Comparison of ENCODE assay signal across 9 cellular contexts in the genomic region with DNA sequence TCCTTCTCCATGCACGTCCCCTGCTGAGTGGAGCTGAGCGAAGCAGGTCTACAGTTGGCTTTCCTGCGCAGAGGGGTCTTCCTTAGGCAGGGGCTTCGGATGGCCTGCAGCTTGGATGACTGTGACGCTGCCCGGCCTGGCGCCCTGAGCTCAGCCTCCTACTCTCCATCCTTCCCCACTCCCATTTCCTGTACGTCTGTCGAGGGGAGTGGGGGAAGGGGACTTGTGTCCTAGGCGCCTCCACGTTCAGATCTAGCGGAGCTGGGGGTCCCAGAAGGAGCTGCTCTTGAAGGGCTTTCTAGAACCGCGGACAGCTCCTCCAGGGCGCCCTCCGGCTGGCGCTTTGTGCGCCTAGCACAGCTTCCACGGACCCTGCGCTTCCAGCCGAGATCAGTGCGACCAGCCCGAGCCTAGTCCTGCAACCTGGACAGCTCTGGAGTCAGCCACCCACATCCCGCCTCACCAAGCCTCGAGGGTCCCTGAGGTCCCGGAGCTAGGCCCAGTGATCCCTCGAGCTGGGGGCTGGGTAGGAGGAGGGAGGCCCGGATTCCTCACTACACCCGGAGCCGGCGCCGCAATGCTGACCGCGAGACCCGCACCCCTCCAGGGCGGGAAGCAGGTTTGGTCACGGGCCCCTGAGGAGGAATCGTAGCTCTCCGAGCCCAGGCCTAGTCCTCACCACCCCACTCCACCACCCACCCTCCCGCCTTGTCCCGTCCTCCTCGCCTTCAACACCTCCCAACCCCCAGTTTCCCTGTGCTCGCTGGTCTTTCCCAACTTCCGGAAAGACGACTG. TPM values are rescaled to one million over a fixed set of nuclear protein-coding genes. Genes with fewer than 3 reads are reported as not detected.
DNase-seq lines count a peak whose midpoint lies in the region; ATAC-seq and TF ChIP-seq lines count a peak whose summit lies in the region.
"Had no signal": no experiment of that assay in that cellular context is flagged by ENCODE, and none has a peak within 500 bp of the region (broad histone marks: within the 10 kb centered on the region; RNA-seq: fewer than 3 reads in every experiment).

No MANE protein-coding gene starts in this region.

- no peak for TF ChIP-seq RAD21 in liver (IDR thresholded peaks at IDR 0.05)

- TF ChIP-seq CTCF in liver (IDR thresholded peaks at IDR 0.05; ENCODE audit: low read depth, low read length, missing input control) = no peak

- CTCF ChIA-PET in activated CD4-positive, alpha-beta memory T cell treated with anti-CD3 and anti-CD28 coated beads for 36 hours (lab: Charles Lee) = no interaction called here
- CTCF ChIA-PET in activated CD4-positive, alpha-beta memory T cell treated with anti-CD3 and anti-CD28 coated beads, Interleukin-2, amount 10 ng/mL, durations not matched to agents 7 days and 5 days (lab: Charles Lee) = no interaction called here

- no peaks in the 10 kb centered on the region for H3K36me3 ChIP-seq in liver (ENCODE audit: control insufficient read depth in 4 of 4, insufficient read depth in 3 of 4, low read depth in 1 of 4, low read length in 3 of 4)
- H3K36me3 ChIP-seq: pancreas had no signal

- no peaks in the 10 kb centered on the region for H3K36me3 Mint-ChIP-seq in activated CD4-positive, alpha-beta memory T cell treated with anti-CD3 and anti-CD28 coated beads for 36 hours
- H3K36me3 Mint-ChIP-seq in activated CD4-positive, alpha-beta memory T cell treated with anti-CD3 and anti-CD28 coated beads, Interleukin-2, amount 10 ng/mL, durations not matched to agents 7 days and 5 days (ENCODE audit: low read depth) = no peaks in the 10 kb centered on the region
- H3K36me3 Mint-ChIP-seq in activated T-helper 17 cell treated with anti-CD3 and anti-CD28 coated beads, Interleukin-2, amount 50 U/mL, for 72 hours (ENCODE audit: low read depth) = no peaks in the 10 kb centered on the region

- no peak overlapping the region for H3K9ac ChIP-seq in liver (ENCODE audit: low read depth in 1 of 2, low read length in 2 of 2)

- H3K27me3 ChIP-seq in liver (ENCODE audit: control insufficient read depth in 4 of 4, insufficient read depth in 4 of 4, low read length in 3 of 4) = peaks cover 3 to 9% (median 3%) of the 10 kb centered on the region in 4 donors

- ATAC-seq in activated T-helper 17 cell treated with anti-CD3 and anti-CD28 coated beads, Interleukin-2, amount 50 U/mL, for 72 hours (replicated peaks) = no peak

- peaks cover 49% of the 10 kb centered on the region for H3K27me3 Mint-ChIP-seq in activated CD4-positive, alpha-beta memory T cell treated with anti-CD3 and anti-CD28 coated beads for 36 hours
- peaks cover 68% of the 10 kb centered on the region for H3K27me3 Mint-ChIP-seq in activated CD4-positive, alpha-beta memory T cell treated with anti-CD3 and anti-CD28 coated beads, Interleukin-2, amount 10 ng/mL, durations not matched to agents 7 days and 5 days
- peaks cover 50% of the 10 kb centered on the region for H3K27me3 Mint-ChIP-seq in activated T-helper 17 cell treated with anti-CD3 and anti-CD28 coated beads, Interleukin-2, amount 50 U/mL, for 72 hours

- 7% methylated on average over 45 of the region's 45 CpGs for WGBS in liver

- intact Hi-C loops in activated CD4-positive, alpha-beta memory T cell treated with anti-CD3 and anti-CD28 coated beads for 36 hours (cut with micrococcal nuclease) = no loop called here

- H3K4me3 ChIP-seq in liver (ENCODE audit: low read depth in 1 of 3, low read length in 3 of 3) = peak overlapping the region in 1 of 3 donors; percentile 26

- no peaks in the 10 kb centered on the region for H3K9me3 ChIP-seq in liver (ENCODE audit: control insufficient read depth in 4 of 4, low read length in 3 of 4)
- H3K9me3 ChIP-seq: pancreas had no signal

- no peak for DNase-seq in activated CD4-positive, alpha-beta memory T cell treated with anti-CD3 and anti-CD28 coated beads for 36 hours
- no peak for DNase-seq in activated CD4-positive, alpha-beta memory T cell treated with anti-CD3 and anti-CD28 coated beads, Interleukin-2, amount 10 ng/mL, durations not matched to agents 7 days and 5 days
- peak in 6 of 49 donors; percentile 29 to 63 (median 38) for DNase-seq in substantia nigra (lab: John Stamatoyannopoulos, UW)
- DNase-seq in NCI-H510A treated with DMSO at 0.1 percent for 48 hours (lab: John Stamatoyannopoulos, UW) = no peak
- no peak for DNase-seq in DMS79 treated with DMSO at 0.1 percent for 48 hours (lab: John Stamatoyannopoulos, UW)
- DNase-seq in HPDE6-E6E7 (ENCODE audit: extremely low spot score) = no peak

- no peak overlapping the region for H3K27ac ChIP-seq in liver (ENCODE audit: low read depth in 1 of 2, low read length in 2 of 2)
- peak overlapping the region; percentile 90 for H3K27ac ChIP-seq in substantia nigra (ENCODE audit: low read depth, low read length, poor library complexity, severe bottlenecking)
- H3K27ac ChIP-seq: pancreas had no signal

- peak overlapping the region; percentile 22 for H3K4me3 Mint-ChIP-seq in activated CD4-positive, alpha-beta memory T cell treated with anti-CD3 and anti-CD28 coated beads for 36 hours
- H3K4me3 Mint-ChIP-seq in activated CD4-positive, alpha-beta memory T cell treated with anti-CD3 and anti-CD28 coated beads, Interleukin-2, amount 10 ng/mL, durations not matched to agents 7 days and 5 days = no peak overlapping the region
- H3K4me3 Mint-ChIP-seq in activated T-helper 17 cell treated with anti-CD3 and anti-CD28 coated beads, Interleukin-2, amount 50 U/mL, for 72 hours = peak overlapping the region; percentile 47

- H3K9me3 Mint-ChIP-seq in activated CD4-positive, alpha-beta memory T cell treated with anti-CD3 and anti-CD28 coated beads for 36 hours = no peaks in the 10 kb centered on the region
- no peaks in the 10 kb centered on the region for H3K9me3 Mint-ChIP-seq in activated CD4-positive, alpha-beta memory T cell treated with anti-CD3 and anti-CD28 coated beads, Interleukin-2, amount 10 ng/mL, durations not matched to agents 7 days and 5 days
- H3K9me3 Mint-ChIP-seq in activated T-helper 17 cell treated with anti-CD3 and anti-CD28 coated beads, Interleukin-2, amount 50 U/mL, for 72 hours = no peaks in the 10 kb centered on the region

- POLR2A ChIA-PET in activated CD4-positive, alpha-beta memory T cell treated with anti-CD3 and anti-CD28 coated beads for 36 hours (lab: Charles Lee) = no interaction called here
- POLR2A ChIA-PET in activated CD4-positive, alpha-beta memory T cell treated with anti-CD3 and anti-CD28 coated beads, Interleukin-2, amount 10 ng/mL, durations not matched to agents 7 days and 5 days (lab: Charles Lee) = no interaction called here

- H3K4me1 ChIP-seq in liver (ENCODE audit: control insufficient read depth in 4 of 4, insufficient read depth in 4 of 4, low read length in 3 of 4) = peaks cover 12 to 56% (median 34%) of the 10 kb centered on the region in 4 donors

- H3K4me1 Mint-ChIP-seq in activated CD4-positive, alpha-beta memory T cell treated with anti-CD3 and anti-CD28 coated beads for 36 hours (ENCODE audit: low read depth) = peaks cover 17% of the 10 kb centered on the region
- peaks cover 10% of the 10 kb centered on the region for H3K4me1 Mint-ChIP-seq in activated CD4-positive, alpha-beta memory T cell treated with anti-CD3 and anti-CD28 coated beads, Interleukin-2, amount 10 ng/mL, durations not matched to agents 7 days and 5 days
- peaks cover 6% of the 10 kb centered on the region for H3K4me1 Mint-ChIP-seq in activated T-helper 17 cell treated with anti-CD3 and anti-CD28 coated beads, Interleukin-2, amount 50 U/mL, for 72 hours

- no peak overlapping the region for H3K27ac Mint-ChIP-seq in activated CD4-positive, alpha-beta memory T cell treated with anti-CD3 and anti-CD28 coated beads for 36 hours
- no peak overlapping the region for H3K27ac Mint-ChIP-seq in activated CD4-positive, alpha-beta memory T cell treated with anti-CD3 and anti-CD28 coated beads, Interleukin-2, amount 10 ng/mL, durations not matched to agents 7 days and 5 days
- no peak overlapping the region for H3K27ac Mint-ChIP-seq in activated T-helper 17 cell treated with anti-CD3 and anti-CD28 coated beads, Interleukin-2, amount 50 U/mL, for 72 hours

TF ChIP-seq in liver, 16 proteins besides CTCF, POLR2A, EP300 and RAD21:
- no peak for TF ChIP-seq RXRA (IDR thresholded peaks at IDR 0.05)
- TF ChIP-seq, protein P1, sequence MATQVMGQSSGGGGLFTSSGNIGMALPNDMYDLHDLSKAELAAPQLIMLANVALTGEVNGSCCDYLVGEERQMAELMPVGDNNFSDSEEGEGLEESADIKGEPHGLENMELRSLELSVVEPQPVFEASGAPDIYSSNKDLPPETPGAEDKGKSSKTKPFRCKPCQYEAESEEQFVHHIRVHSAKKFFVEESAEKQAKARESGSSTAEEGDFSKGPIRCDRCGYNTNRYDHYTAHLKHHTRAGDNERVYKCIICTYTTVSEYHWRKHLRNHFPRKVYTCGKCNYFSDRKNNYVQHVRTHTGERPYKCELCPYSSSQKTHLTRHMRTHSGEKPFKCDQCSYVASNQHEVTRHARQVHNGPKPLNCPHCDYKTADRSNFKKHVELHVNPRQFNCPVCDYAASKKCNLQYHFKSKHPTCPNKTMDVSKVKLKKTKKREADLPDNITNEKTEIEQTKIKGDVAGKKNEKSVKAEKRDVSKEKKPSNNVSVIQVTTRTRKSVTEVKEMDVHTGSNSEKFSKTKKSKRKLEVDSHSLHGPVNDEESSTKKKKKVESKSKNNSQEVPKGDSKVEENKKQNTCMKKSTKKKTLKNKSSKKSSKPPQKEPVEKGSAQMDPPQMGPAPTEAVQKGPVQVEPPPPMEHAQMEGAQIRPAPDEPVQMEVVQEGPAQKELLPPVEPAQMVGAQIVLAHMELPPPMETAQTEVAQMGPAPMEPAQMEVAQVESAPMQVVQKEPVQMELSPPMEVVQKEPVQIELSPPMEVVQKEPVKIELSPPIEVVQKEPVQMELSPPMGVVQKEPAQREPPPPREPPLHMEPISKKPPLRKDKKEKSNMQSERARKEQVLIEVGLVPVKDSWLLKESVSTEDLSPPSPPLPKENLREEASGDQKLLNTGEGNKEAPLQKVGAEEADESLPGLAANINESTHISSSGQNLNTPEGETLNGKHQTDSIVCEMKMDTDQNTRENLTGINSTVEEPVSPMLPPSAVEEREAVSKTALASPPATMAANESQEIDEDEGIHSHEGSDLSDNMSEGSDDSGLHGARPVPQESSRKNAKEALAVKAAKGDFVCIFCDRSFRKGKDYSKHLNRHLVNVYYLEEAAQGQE (IDR thresholded peaks at IDR 0.05) = peak; percentile 25
- no peak for TF ChIP-seq HNF4A (conservative IDR thresholded peaks at IDR 0.05)

RNA-seq across cellular contexts. Expression of a gene that starts 1.8 kb away (rescaled TPM):
- total RNA-seq in activated CD4-positive, alpha-beta memory T cell treated with anti-CD3 and anti-CD28 coated beads for 36 hours = not detected
- total RNA-seq in activated CD4-positive, alpha-beta memory T cell treated with anti-CD3 and anti-CD28 coated beads, Interleukin-2, amount 10 ng/mL, durations not matched to agents 7 days and 5 days = not detected
- not detected for total RNA-seq in activated T-helper 17 cell treated with anti-CD3 and anti-CD28 coated beads, Interleukin-2, amount 50 U/mL, for 72 hours
- total RNA-seq in liver = under 1 TPM; 0.14 to 0.17 TPM
- under 1 TPM in 1 of 2 donors, not detected in 1; 0.09 TPM for polyA plus RNA-seq in liver
